Comparison of ENCODE assay signal across 30 cellular contexts in genomic region chr21:39587376-39587775, GRCh38. TPM values are rescaled to one million over a fixed set of nuclear protein-coding genes. Genes with fewer than 3 reads are reported as not detected.
"Had no signal": no experiment of that assay in that cellular context is flagged by ENCODE, and none has a peak within 500 bp of the region (broad histone marks: within the 10 kb centered on the region; RNA-seq: fewer than 3 reads in every experiment).

No MANE protein-coding gene starts in this region.

- H3K36me3 ChIP-seq: colonic mucosa, esophagus squamous epithelium, gastrocnemius medialis, gastroesophageal sphincter, heart left ventricle, heart right ventricle had no signal

- H3K27me3 ChIP-seq: colonic mucosa, dorsolateral prefrontal cortex, foreskin keratinocyte, gastrocnemius medialis, gastroesophageal sphincter, heart left ventricle, heart right ventricle, hepatocyte had no signal

- H3K9me3 ChIP-seq: colonic mucosa, esophagus squamous epithelium, gastrocnemius medialis had no signal

- ATAC-seq: effector memory CD8-positive, alpha-beta T cell; esophagus mucosa; foreskin keratinocyte; gastrocnemius medialis; gastroesophageal sphincter; heart left ventricle; heart right ventricle had no signal

- H3K27ac ChIP-seq: colonic mucosa, coronary artery, dorsolateral prefrontal cortex, epithelial cell of prostate, esophagus squamous epithelium, foreskin keratinocyte, gastrocnemius medialis, gastroesophageal sphincter, heart left ventricle, heart right ventricle, hepatocyte had no signal

- DNase-seq: colonic mucosa; cortex of kidney; dermis blood vessel endothelial cell; dorsolateral prefrontal cortex; effector CD4-positive, alpha-beta T cell; effector CD8-positive, alpha-beta T cell; effector memory CD4-positive, alpha-beta T cell; effector memory CD8-positive, alpha-beta T cell; endodermal cell; erythroblast; esophagus squamous epithelium; foreskin fibroblast; foreskin keratinocyte; foreskin melanocyte; gastrocnemius medialis; glutamatergic neuron; head of caudate nucleus; heart left ventricle; heart right ventricle; hippocampal formation had no signal

- H3K4me1 ChIP-seq: colonic mucosa, esophagus squamous epithelium, foreskin keratinocyte, gastrocnemius medialis, gastroesophageal sphincter, heart left ventricle, heart right ventricle had no signal

- H2AFZ ChIP-seq: hepatocyte had no signal

- FAIRE-seq: endometrium, endothelial cell of umbilical vein, frontal cortex had no signal

- H3K4me2 ChIP-seq: hepatocyte had no signal

- H3K4me3 ChIP-seq: colonic mucosa, coronary artery, dorsolateral prefrontal cortex, esophagus squamous epithelium, gastrocnemius medialis, gastroesophageal sphincter, heart left ventricle, heart right ventricle, hepatocyte had no signal

- H3K79me2 ChIP-seq: hepatocyte had no signal

RNA-seq across cellular contexts. Expression of gene B3GALT5, which starts 25.4 kb away (rescaled TPM):
- total RNA-seq: dermis microvascular lymphatic vessel endothelial cell, endothelial cell of umbilical vein, fibroblast of villous mesenchyme, foreskin keratinocyte had no signal
- polyA plus RNA-seq: foreskin keratinocyte had no signal
